In the genomic region with DNA sequence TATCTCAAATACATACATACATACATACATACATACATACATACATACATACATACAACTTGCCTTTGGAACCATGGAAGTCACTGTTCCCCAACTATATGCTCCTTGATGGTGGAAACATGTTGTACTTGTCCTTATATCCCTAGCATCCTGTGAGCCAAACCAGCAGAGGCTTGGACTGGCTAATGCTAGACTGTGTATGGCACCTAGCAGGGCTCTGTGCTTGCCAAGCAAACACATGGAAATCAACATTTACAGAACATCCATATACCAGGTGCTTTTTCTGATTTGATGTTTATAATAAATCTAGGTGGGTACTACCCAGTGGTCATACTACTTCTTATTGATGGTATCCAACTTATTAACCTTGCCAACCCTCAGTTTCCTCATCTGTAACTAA, we compare ENCODE assay signal across 7 cellular contexts.
"Had no signal": no experiment of that assay in that cellular context is flagged by ENCODE, and none has a peak within 500 bp of the region (broad histone marks: within the 10 kb centered on the region; RNA-seq: fewer than 3 reads in every experiment).

No MANE protein-coding gene starts in this region.

- H3K9me3 ChIP-seq: HAP-1 had no signal

- H3K36me3 Mint-ChIP-seq: IgD-negative memory B cell had no signal

- H3K27ac Mint-ChIP-seq: HFFc6, IgD-negative memory B cell had no signal

- H3K9me3 Mint-ChIP-seq: HFFc6, IgD-negative memory B cell had no signal

- H3K27ac ChIP-seq: GM23248, HL-60 had no signal

- H3K36me3 ChIP-seq: HAP-1 had no signal

- DNase-seq: GM23248, GOT3, H7, HFFc6 had no signal

- H3K27me3 Mint-ChIP-seq: IgD-negative memory B cell had no signal

- H3K4me3 Mint-ChIP-seq: HFFc6, IgD-negative memory B cell had no signal

- H3K4me1 ChIP-seq: HAP-1 had no signal

- H3K4me1 Mint-ChIP-seq: IgD-negative memory B cell had no signal

- H3K4me3 ChIP-seq: GM23248, HAP-1 had no signal

- H3K9ac ChIP-seq: GM23248 had no signal

- H2AFZ ChIP-seq: GM23248 had no signal
